In genomic region chr4:172826346-172826745, GRCh38 we compare ENCODE assay signal across 19 cellular contexts.
"Had no signal": no experiment of that assay in that cellular context is flagged by ENCODE, and none has a peak within 500 bp of the region (broad histone marks: within the 10 kb centered on the region; RNA-seq: fewer than 3 reads in every experiment).

No MANE protein-coding gene starts in this region.

- H3K36me3 ChIP-seq: gastrocnemius medialis, heart right ventricle, lower lobe of right lung, right lobe of liver had no signal

- H3K27ac ChIP-seq: epithelial cell of prostate, gastrocnemius medialis, heart right ventricle, lower lobe of right lung, psoas muscle, right lobe of liver had no signal

- H3K4me1 ChIP-seq: gastrocnemius medialis, heart right ventricle, lower lobe of right lung, psoas muscle, right lobe of liver had no signal

- DNase-seq: activated CD4-positive, alpha-beta memory T cell treated with anti-CD3 and anti-CD28 coated beads, Interleukin-2, amount 10 ng/mL, durations not matched to agents 7 days and 5 days; activated CD4-positive, alpha-beta T cell treated with anti-CD3 and anti-CD28 coated beads for 4 hours; activated effector memory CD4-positive, alpha-beta T cell treated with Interleukin-2 at 50 U/mL for 16 hours; activated naive CD4-positive, alpha-beta T cell treated with anti-CD3 and anti-CD28 coated beads, Interleukin-2, amount 50 U/mL, for 16 hours; activated T-cell treated with anti-CD3 and anti-CD28 coated beads, Interleukin-2, amount 50 U/mL, for 4 hours; cerebellar nuclear complex; effector memory CD8-positive, alpha-beta T cell; gastrocnemius medialis; heart right ventricle; left colon; lower lobe of right lung; nephron progenitor cell; psoas muscle; right lobe of liver; stimulated activated CD4-positive, alpha-beta T cell treated with anti-CD3 and anti-CD28 coated beads, Interleukin-4, amount 100 ng/mL, for 4 hours; stimulated activated CD8-positive, alpha-beta memory T cell treated with anti-CD3 and anti-CD28 coated beads, Interleukin-4, amount 100 ng/mL, for 48 hours; stimulated activated naive CD8-positive, alpha-beta T cell treated with anti-CD3 and anti-CD28 coated beads, Interleukin-15, Interleukin-2, amounts not matched to agents 100 U/mL and 50 U/mL, for 24 hours had no signal

- H3K9me3 ChIP-seq: gastrocnemius medialis, heart right ventricle, lower lobe of right lung, psoas muscle, right lobe of liver had no signal

- H3K27me3 ChIP-seq: gastrocnemius medialis, right lobe of liver had no signal

- H3K4me3 ChIP-seq: gastrocnemius medialis, heart right ventricle, lower lobe of right lung, psoas muscle, right lobe of liver, smooth muscle cell had no signal

- H3K4me2 ChIP-seq: smooth muscle cell had no signal
